9 cellular contexts compared by ENCODE assay signal in the genomic region with DNA sequence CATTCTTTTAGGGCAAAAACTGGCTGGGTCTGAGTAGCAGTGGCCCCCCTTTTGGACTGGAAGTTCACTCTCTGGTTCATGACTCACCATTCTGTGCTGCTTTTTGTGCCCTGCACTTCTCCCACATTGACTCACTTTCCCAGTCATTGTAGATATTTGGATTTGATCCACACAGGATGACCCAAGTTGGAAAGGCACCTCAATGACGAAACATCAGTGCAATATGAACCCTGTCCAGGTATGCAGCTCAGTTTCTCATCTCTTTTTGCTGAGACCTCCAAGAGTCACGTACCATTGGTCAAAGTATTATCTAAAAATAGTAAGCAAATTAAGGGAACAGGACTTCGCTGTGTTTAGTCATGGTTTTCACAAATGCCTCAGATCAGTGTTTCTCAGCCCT.
A peak's percentile ranks its signal among the peaks of the same experiment; 100 is the strongest.
DNase-seq lines count a peak whose midpoint lies in the region; ATAC-seq, FAIRE-seq and TF ChIP-seq lines count a peak whose summit lies in the region.
"Had no signal": no experiment of that assay in that cellular context is flagged by ENCODE, and none has a peak within 500 bp of the region (broad histone marks: within the 10 kb centered on the region; RNA-seq: fewer than 3 reads in every experiment).

No MANE protein-coding gene starts in this region.

- peak overlapping the region; percentile 72 for H3K27ac Mint-ChIP-seq in HFFc6

- H3K36me3 Mint-ChIP-seq in HFFc6 (ENCODE audit: low read depth), result no peaks in the 10 kb centered on the region

- FAIRE-seq in urothelium cell line (lab: Jason Lieb, UNC), result no peak

- no peak for TF ChIP-seq CTCF in HFFc6 (IDR thresholded peaks at IDR 0.05)

- peaks cover 2% of the 10 kb centered on the region; the same call in 1 of the 2 replicates for H3K27me3 Mint-ChIP-seq in HFFc6 (ENCODE audit: insufficient read depth)

- no peaks in the 10 kb centered on the region for H3K9me3 Mint-ChIP-seq in HFFc6

- H3K4me1 Mint-ChIP-seq in HFFc6 (ENCODE audit: low read depth), result peaks cover 10% of the 10 kb centered on the region

- ATAC-seq in GM21515 (IDR thresholded peaks at IDR 0.05; ENCODE audit: unreplicated experiment), result no peak
- ATAC-seq: left ventricle myocardium superior had no signal

- peak; percentile 75 for DNase-seq in HFFc6
- peak; percentile 14 for DNase-seq in T1000 (lab: John Stamatoyannopoulos, UW)
- DNase-seq in fibroblast of peridontal ligament (ENCODE audit: extremely low read depth), result peak; percentile 74
- peak; percentile 50 for DNase-seq in urothelium cell line (ENCODE audit: low spot score)
- DNase-seq in cortex of kidney (lab: John Stamatoyannopoulos, UW), result no peak
- DNase-seq in NCI-H1930 (lab: John Stamatoyannopoulos, UW), result no peak
- DNase-seq: activated naive CD4-positive, alpha-beta T cell; left ventricle myocardium superior had no signal

- peak overlapping the region; percentile 22; the same call in 1 of the 2 replicates for H3K4me3 Mint-ChIP-seq in HFFc6

Comparison
In these comparisons a context has a peak if more than half of its experiments do, and no peak if none do; other contexts are left out.
1. DNase-seq: peak in HFFc6 (single experiment), T1000 (single experiment), fibroblast of peridontal ligament (single experiment) and urothelium cell line (single experiment); none in cortex of kidney (single experiment) and NCI-H1930 (0 of 2).